Comparison of ENCODE assay signal across 20 cellular contexts in genomic region chr1:114116086-114116485, GRCh38. TPM values are rescaled to one million over a fixed set of nuclear protein-coding genes. Genes with fewer than 3 reads are reported as not detected.
DNase-seq lines count a peak whose midpoint lies in the region; ATAC-seq, FAIRE-seq and TF ChIP-seq lines count a peak whose summit lies in the region.
"Had no signal": no experiment of that assay in that cellular context is flagged by ENCODE, and none has a peak within 500 bp of the region (broad histone marks: within the 10 kb centered on the region; RNA-seq: fewer than 3 reads in every experiment).

No MANE protein-coding gene starts in this region.

- H3K4me1 Mint-ChIP-seq in H9: peaks cover 67 to 77% of the 10 kb centered on the region in 2 experiments
- peaks cover 27% of the 10 kb centered on the region for H3K4me1 Mint-ChIP-seq in neural crest cell
- H3K4me1 Mint-ChIP-seq in activated naive CD4-positive, alpha-beta T cell treated with anti-CD3 and anti-CD28 coated beads, Interleukin-2, amount 10 ng/mL, durations not matched to agents 7 days and 5 days: peaks cover 15% of the 10 kb centered on the region

- H3K9ac ChIP-seq in H9 (ENCODE audit: extremely low read depth, insufficient read length, low read length): no peak overlapping the region
- H3K9ac ChIP-seq in GM12878 (ENCODE audit: control insufficient read depth, insufficient read depth, low read length): no peak overlapping the region
- H3K9ac ChIP-seq: BLaER1 had no signal

- TF ChIP-seq CTCF in H9 (conservative IDR thresholded peaks at IDR 0.05) (no peak), GM12878 (IDR thresholded peaks at IDR 0.05 in 2 of 3, conservative IDR thresholded peaks at IDR 0.05 in 1 of 3; ENCODE audit: control insufficient read depth in 2 of 3, extremely low read depth in 1 of 3, insufficient read depth in 1 of 3, low read depth in 3 of 3, low read length in 3 of 3) (no peak), neural crest cell (conservative IDR thresholded peaks at IDR 0.05) (no peak), ovary (IDR thresholded peaks at IDR 0.05) (no peak)

- RAD21 ChIA-PET in GM12878 (lab: Charles Lee; ENCODE audit: unreplicated experiment): interaction anchor here (0.5 kb wide), 1 partner anchor 172 kb away, joined by 4 read pairs; no protein-coding TSS in a partner anchor

- no peak overlapping the region for H4K8ac ChIP-seq in H9 (replicated peaks; ENCODE audit: insufficient read length, low read depth, low read length)

- TF ChIP-seq POLR2A in GM12878 (IDR thresholded peaks at IDR 0.05; ENCODE audit: low read depth, low read length): no peak
- TF ChIP-seq POLR2A in ovary (IDR thresholded peaks at IDR 0.05): no peak

- H3K4me3 ChIP-seq in GM12878: no peak overlapping the region
- H3K4me3 ChIP-seq in ovary: no peak overlapping the region
- H3K4me3 ChIP-seq: BLaER1 had no signal

- CTCF ChIA-PET in GM12878 (lab: Yijun Ruan, JAX): no interaction called here
- CTCF ChIA-PET in activated naive CD4-positive, alpha-beta T cell treated with anti-CD3 and anti-CD28 coated beads, Interleukin-2, amount 10 ng/mL, durations not matched to agents 7 days and 5 days (lab: Charles Lee): no interaction called here

- H2BK15ac ChIP-seq in H9 (ENCODE audit: low read depth, low read length): no peak overlapping the region

- no peaks in the 10 kb centered on the region for H4K20me1 ChIP-seq in H9 (ENCODE audit: control insufficient read depth, insufficient read depth, insufficient read length)
- H4K20me1 ChIP-seq in GM12878 (ENCODE audit: control insufficient read depth, insufficient read depth): no peaks in the 10 kb centered on the region
- H4K20me1 ChIP-seq: BLaER1 had no signal

- H3K56ac ChIP-seq in H9 (ENCODE audit: insufficient read length, low read depth, low read length): no peak overlapping the region

- TF ChIP-seq EP300 in GM12878 (IDR thresholded peaks at IDR 0.05; ENCODE audit: borderline replicate concordance in 1 of 2, control insufficient read depth in 1 of 2, low read depth in 2 of 2, low read length in 2 of 2) (no peak), ovary (IDR thresholded peaks at IDR 0.05) (no peak)

- H3K4me1 ChIP-seq in H9 (ENCODE audit: insufficient read depth, low read length) (peaks cover 4% of the 10 kb centered on the region; the same call in 1 of the 2 replicates), GM12878 (ENCODE audit: control insufficient read depth, insufficient read depth, low read length) (no peaks in the 10 kb centered on the region), ovary (ENCODE audit: insufficient read depth) (no peaks in the 10 kb centered on the region)

- WGBS in H9 (ENCODE audit: extremely low coverage, insufficient read length, low lambda C conversion rate): no CpG with 5 or more reads among the region's 6 CpGs
- WGBS in GM12878 (ENCODE audit: insufficient coverage, insufficient replicate concordance, low lambda C conversion rate, missing lambda C conversion rate): 13% methylated on average over 6 of the region's 6 CpGs
- 87 to 96% (median 88%) methylated on average over 6 of the region's 6 CpGs for whole genome bisulfite sequencing in ovary, 3 donors

- peaks cover 39 to 88% (median 88%) of the 10 kb centered on the region in 3 experiments for H3K36me3 Mint-ChIP-seq in H9 (ENCODE audit: insufficient read depth in 1 of 3, low read depth in 3 of 3)
- no peaks in the 10 kb centered on the region for H3K36me3 Mint-ChIP-seq in neural crest cell (ENCODE audit: low read depth)
- H3K36me3 Mint-ChIP-seq in activated naive CD4-positive, alpha-beta T cell treated with anti-CD3 and anti-CD28 coated beads, Interleukin-2, amount 10 ng/mL, durations not matched to agents 7 days and 5 days: no peaks in the 10 kb centered on the region

- H3K79me1 ChIP-seq in H9 (ENCODE audit: insufficient read depth, low read depth, low read length, poor library complexity, severe bottlenecking): no peaks in the 10 kb centered on the region

- no peak for TF ChIP-seq RAD21 in GM12878 (IDR thresholded peaks at IDR 0.05; ENCODE audit: insufficient read depth, low read depth, low read length)

- no peak overlapping the region for H3K4me2 ChIP-seq in H9 (ENCODE audit: insufficient read depth, insufficient read length, low read length)
- no peak overlapping the region for H3K4me2 ChIP-seq in GM12878 (ENCODE audit: control insufficient read depth, insufficient read depth)
- H3K4me2 ChIP-seq: BLaER1 had no signal

- H3K79me2 ChIP-seq in H9 (ENCODE audit: insufficient read depth, low read length) (no peaks in the 10 kb centered on the region), GM12878 (ENCODE audit: control insufficient read depth, insufficient read depth, low read length) (no peaks in the 10 kb centered on the region)

- no peak overlapping the region for H2BK5ac ChIP-seq in H9 (ENCODE audit: insufficient read length, low read length)

- DNase-seq in NCI-H345 (lab: John Stamatoyannopoulos, UW): peak; percentile 38
- DNase-seq in NCI-H345 treated with DMSO at 0.1 percent for 48 hours (lab: John Stamatoyannopoulos, UW; ENCODE audit: unreplicated experiment): no peak
- no peak for DNase-seq in H9
- no peak for DNase-seq in GM12878 (ENCODE audit: low read depth, low spot score)
- no peak for DNase-seq in neural crest cell (ENCODE audit: low read depth, low spot score)
- no peak for DNase-seq in activated naive CD4-positive, alpha-beta T cell treated with anti-CD3 and anti-CD28 coated beads, Interleukin-2, amount 10 ng/mL, durations not matched to agents 7 days and 5 days
- DNase-seq in ovary: no peak
- DNase-seq: AML-193, DMS53 had no signal

- POLR2A ChIA-PET in GM12878 (lab: Charles Lee): no interaction called here

- H2BK120ac ChIP-seq in H9 (ENCODE audit: low read depth, low read length, poor library complexity, severe bottlenecking): no peak overlapping the region

- no peak overlapping the region for H3K18ac ChIP-seq in H9 (ENCODE audit: insufficient read length, low read depth, low read length)

- H4K91ac ChIP-seq in H9 (ENCODE audit: insufficient read length, low read depth, low read length): no peak overlapping the region

- no peaks in the 10 kb centered on the region for H3K23me2 ChIP-seq in H9 (ENCODE audit: insufficient read length, low read depth, low read length, poor library complexity, severe bottlenecking)

- H4K5ac ChIP-seq in H9 (ENCODE audit: insufficient read length, low read depth, low read length): no peak overlapping the region

- intact Hi-C loops in GM12878 (cut with micrococcal nuclease; ENCODE audit: unreplicated experiment): no loop called here
- intact Hi-C loops in ovary (cut with DNase I): no loop called here

- no peak overlapping the region for H2BK20ac ChIP-seq in H9 (ENCODE audit: low read depth, low read length, poor library complexity, severe bottlenecking)

- in situ Hi-C loops in GM12878 (cut with MboI): no loop called here

- H3K36me3 ChIP-seq in GM12878 (ENCODE audit: control insufficient read depth in 2 of 2, insufficient read depth in 2 of 2, low read length in 1 of 2): no peaks in the 10 kb centered on the region
- H3K36me3 ChIP-seq in ovary: no peaks in the 10 kb centered on the region
- H3K36me3 ChIP-seq: BLaER1 had no signal

- H3K14ac ChIP-seq in H9 (ENCODE audit: insufficient read depth, low read length): no peak overlapping the region

- H3K27me3 ChIP-seq in H9 (ENCODE audit: insufficient read depth, low read length) (no peaks in the 10 kb centered on the region), GM12878 (replicated peaks in 1 of 2; ENCODE audit: control insufficient read depth in 2 of 2, insufficient read depth in 2 of 2, low read length in 1 of 2) (0 out of 4 replicates have a peak, but pooled peaks cover 0 to under 1% of the 10 kb centered on the region in 2 experiments), ovary (no peaks in the 10 kb centered on the region)
- H3K27me3 ChIP-seq: BLaER1 had no signal

- H3K27ac Mint-ChIP-seq in H9 (peak overlapping the region in 2 of 3 experiments; percentile 55 to 86; a peak in 5 of 7 replicates), neural crest cell (ENCODE audit: unreplicated experiment) (peak overlapping the region; percentile 27)
- H3K27ac Mint-ChIP-seq in activated naive CD4-positive, alpha-beta T cell treated with anti-CD3 and anti-CD28 coated beads, Interleukin-2, amount 10 ng/mL, durations not matched to agents 7 days and 5 days: no peak overlapping the region

- BruUV-seq in GM12878 (replicated peaks; lab: Mats Ljungman, UMichigan): no TSS peak

- H3K9me3 ChIP-seq in H9 (ENCODE audit: control insufficient read depth, low read depth, low read length): no peaks in the 10 kb centered on the region
- H3K9me3 ChIP-seq in GM12878 (replicated peaks; ENCODE audit: control insufficient read depth, insufficient read depth, low read length): no peaks in the 10 kb centered on the region
- H3K9me3 ChIP-seq in ovary: no peaks in the 10 kb centered on the region
- H3K9me3 ChIP-seq: BLaER1 had no signal

- no peak overlapping the region for H2BK12ac ChIP-seq in H9 (ENCODE audit: insufficient read length, low read depth, low read length)

- H3T11ph ChIP-seq in H9 (ENCODE audit: low read length): no peak overlapping the region

- H3K4ac ChIP-seq in H9 (ENCODE audit: low read depth, low read length): no peak overlapping the region

- H3K4me3 Mint-ChIP-seq in H9: no peak overlapping the region
- H3K4me3 Mint-ChIP-seq in neural crest cell: no peak overlapping the region
- no peak overlapping the region for H3K4me3 Mint-ChIP-seq in activated naive CD4-positive, alpha-beta T cell treated with anti-CD3 and anti-CD28 coated beads, Interleukin-2, amount 10 ng/mL, durations not matched to agents 7 days and 5 days

- ATAC-seq in GM12878: no peak; the same call in 2 of the 3 replicates
- no peak for ATAC-seq in GM18907 (IDR thresholded peaks at IDR 0.05; ENCODE audit: unreplicated experiment)
- ATAC-seq: HCT116, HepG2 had no signal

- no peak overlapping the region for H2AK5ac ChIP-seq in H9 (ENCODE audit: insufficient read length, low read length)

- SMC1A ChIA-PET in GM12878 (lab: Charles Lee; ENCODE audit: uncharacterized antibody, unreplicated experiment): interaction anchor here (0.6 kb wide), 1 partner anchor 150 kb away, joined by 3 read pairs; no protein-coding TSS in a partner anchor

- H3K23ac ChIP-seq in H9 (ENCODE audit: insufficient read length, low read depth, low read length): no peak overlapping the region

- no peak for FAIRE-seq in GM12878 (lab: Jason Lieb, UNC)
- FAIRE-seq: GM12892, GM19239, HepG2, HTR-8/SVneo had no signal

- H3K9me3 Mint-ChIP-seq in H9 (no peaks in the 10 kb centered on the region), neural crest cell (peaks cover 3% of the 10 kb centered on the region)
- no peaks in the 10 kb centered on the region for H3K9me3 Mint-ChIP-seq in activated naive CD4-positive, alpha-beta T cell treated with anti-CD3 and anti-CD28 coated beads, Interleukin-2, amount 10 ng/mL, durations not matched to agents 7 days and 5 days

- no peak overlapping the region for H2AFZ ChIP-seq in H9 (ENCODE audit: low read length)
- no peak overlapping the region for H2AFZ ChIP-seq in GM12878 (ENCODE audit: control insufficient read depth, low read depth, low read length)

- H3K27ac ChIP-seq in H9 (ENCODE audit: insufficient read length, low read depth, low read length) (no peak overlapping the region), GM12878 (ENCODE audit: control insufficient read depth, insufficient read depth) (no peak overlapping the region), ovary (no peak overlapping the region)
- H3K27ac ChIP-seq: 22Rv1, BLaER1 had no signal

- H3K27me3 Mint-ChIP-seq in H9 (ENCODE audit: low read depth) (no peaks in the 10 kb centered on the region; the same call in none of the 2 replicates), neural crest cell (ENCODE audit: low read depth) (no peaks in the 10 kb centered on the region)
- H3K27me3 Mint-ChIP-seq in activated naive CD4-positive, alpha-beta T cell treated with anti-CD3 and anti-CD28 coated beads, Interleukin-2, amount 10 ng/mL, durations not matched to agents 7 days and 5 days: peaks cover 19% of the 10 kb centered on the region

RNA-seq across cellular contexts. Expression of gene SYT6, which starts 37.6 kb away (rescaled TPM):
- total RNA-seq in H9 (2021) (71.2 and 77.2 TPM in 2 replicates), GM12878 (2014; rRNA removed) (not detected in 2 replicates), GM12878 (2014; rRNA removed; fragmentation: Illumina TruSeq; extraction: Trizol) (not detected in 2 replicates), GM12878 (2021) (0.05 TPM in 1 of 2 replicates, not detected in the other), neural crest cell (3.1 and 3.5 TPM in 2 replicates), ovary (1 to 10 TPM in 1 of 7 donors, under 1 TPM in 6; 0.13 to 2.2 (median 0.36) TPM)
- 1.2 and 1.3 TPM in 2 replicates for total RNA-seq in GM12878 (2013; cell fraction: nucleolus; rRNA removed)
- not detected for polyA plus RNA-seq in GM12878 (2011; ENCODE audit: low read depth)
- polyA plus RNA-seq in GM12878 (2011; rRNA removed) (0.29 and 0.39 TPM in 2 replicates), GM12878 (2014; fragmentation: Illumina TruSeq; extraction: Trizol) (not detected in 2 replicates), GM12878 (2014; fragmentation: Nextera tagmentation; extraction: Ambion mirVana) (not detected), GM12878 (2014; rRNA removed) (not detected in 2 replicates), GM12878 (2016; fragmentation: Nextera tagmentation; extraction: Ambion mirVana) (not detected), ovary (under 1 TPM; 0.13 to 0.35 TPM)
- 0.17 and 0.42 TPM in 2 replicates for polyA plus RNA-seq in GM12878 (2011; cell fraction: cytosol; rRNA removed)
- polyA plus RNA-seq in GM12878 (2011; cell fraction: nucleus; rRNA removed): 0.70 and 1.6 TPM in 2 replicates
- polyA plus RNA-seq in GM12878 (2012): 0.03 TPM in 1 of 2 replicates, not detected in the other
- polyA minus RNA-seq in GM12878 (2011; rRNA and poly(A)+ RNA removed): 1.1 and 1.2 TPM in 2 replicates
- polyA minus RNA-seq in GM12878 (2011; cell fraction: cytosol; rRNA and poly(A)+ RNA removed): not detected in 2 replicates
- 0.60 and 0.86 TPM in 2 replicates for polyA minus RNA-seq in GM12878 (2011; cell fraction: nucleus; rRNA and poly(A)+ RNA removed)
- total RNA-seq: Daoy, G401, H4, HepG2 had no signal
- polyA plus RNA-seq: HepG2 had no signal

Comparison
In these comparisons a context has a peak if more than half of its experiments do, and no peak if none do; other contexts are left out.
1. RNA of gene SYT6, which starts 37.6 kb away (total RNA-seq): 71.2 to 77.2 TPM in H9; 3.1 to 3.5 TPM in neural crest cell, 0.13 to 2.2 TPM in ovary and 0.05 to 1.3 TPM in GM12878; every median in the first group is over 10 times any median in the second.